ENCODE assay signal across 15 cellular contexts in the genomic region with DNA sequence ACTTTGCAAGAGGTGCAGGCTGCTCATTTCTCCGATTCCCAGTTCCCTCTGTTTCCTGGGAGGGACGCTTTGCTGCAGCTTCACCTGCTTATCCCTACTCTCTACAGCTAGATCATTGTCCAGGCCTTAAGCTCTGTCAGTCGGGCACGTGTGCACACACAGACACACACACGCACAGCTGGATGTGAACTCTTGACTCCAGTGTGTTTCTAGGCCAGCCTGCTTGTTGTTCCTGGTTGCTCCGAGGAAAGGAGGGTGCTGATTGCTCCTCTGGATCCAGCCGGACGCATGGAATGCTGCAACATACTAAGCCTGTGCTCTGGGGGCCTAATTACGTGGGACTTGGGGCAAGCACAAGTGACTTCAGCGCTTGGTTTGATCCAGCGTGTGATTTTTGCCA. TPM values are rescaled to one million over a fixed set of nuclear protein-coding genes. Genes with fewer than 3 reads are reported as not detected.
DNase-seq lines count a peak whose midpoint lies in the region; ATAC-seq and TF ChIP-seq lines count a peak whose summit lies in the region.
"Had no signal": no experiment of that assay in that cellular context is flagged by ENCODE, and none has a peak within 500 bp of the region (broad histone marks: within the 10 kb centered on the region; RNA-seq: fewer than 3 reads in every experiment).

No MANE protein-coding gene starts in this region.

- no peak overlapping the region for H3K4me3 Mint-ChIP-seq in stimulated activated memory B cell treated with anti-CD40 and anti-IgM and Interleukin-4, amounts not matched to agents 10 μg/mL and 1 μg/mL and 100 μg/mL, for 72 hours

- H3K4me3 ChIP-seq in ascending aorta (peak overlapping the region in 1 of 2 donors; percentile 4), cardiac muscle cell (no peak overlapping the region), mesendoderm (ENCODE audit: low read length) (no peak overlapping the region), thoracic aorta (no peak overlapping the region)
- H3K4me3 ChIP-seq: BLaER1, Peyer's patch had no signal

- intact Hi-C loops in ascending aorta (cut with DNase I), result loop anchor here (1.0 kb wide), 1 partner anchor 19 kb away; no protein-coding TSS in a partner anchor

- DNase-seq in ascending aorta (ENCODE audit: low spot score in 2 of 2) (peak in 1 of 2 donors; percentile 77), cardiac muscle cell (ENCODE audit: low read depth in 1 of 2, low spot score in 1 of 2) (no peak), mesendoderm (no peak), thoracic aorta (ENCODE audit: low spot score) (no peak), caudate nucleus (lab: John Stamatoyannopoulos, UW) (no peak), dermis blood vessel endothelial cell (no peak)
- DNase-seq: activated T-cell treated with anti-CD3 and anti-CD28 coated beads, Interleukin-2, amount 50 U/mL, for 1 hour; KBM-7; NCI-H1417; NCI-H524 had no signal

- H3K79me1 ChIP-seq in mesendoderm (ENCODE audit: low read length), result peaks cover 34% of the 10 kb centered on the region

- H3K4me1 ChIP-seq in ascending aorta, result peaks cover 4 to 51% of the 10 kb centered on the region in 2 donors
- H3K4me1 ChIP-seq in cardiac muscle cell (ENCODE audit: low read depth), result peaks cover 57% of the 10 kb centered on the region
- peaks cover 19% of the 10 kb centered on the region for H3K4me1 ChIP-seq in mesendoderm (ENCODE audit: control insufficient read depth, low read depth, low read length)
- peaks cover 30 to 92% of the 10 kb centered on the region in 2 donors for H3K4me1 ChIP-seq in thoracic aorta (ENCODE audit: control insufficient read depth in 1 of 2, low read depth in 2 of 2)

- H4K5ac ChIP-seq in mesendoderm (ENCODE audit: low read length), result no peak overlapping the region

- H3K9me3 ChIP-seq in ascending aorta, result no peaks in the 10 kb centered on the region
- H3K9me3 ChIP-seq in cardiac muscle cell (ENCODE audit: low read depth), result no peaks in the 10 kb centered on the region
- H3K9me3 ChIP-seq in thoracic aorta, result no peaks in the 10 kb centered on the region
- H3K9me3 ChIP-seq: BLaER1, Peyer's patch had no signal

- H3K4me1 Mint-ChIP-seq in stimulated activated memory B cell treated with anti-CD40 and anti-IgM and Interleukin-4, amounts not matched to agents 10 μg/mL and 1 μg/mL and 100 μg/mL, for 72 hours, result peaks cover 21% of the 10 kb centered on the region

- no peak overlapping the region for H3K18ac ChIP-seq in mesendoderm (ENCODE audit: low read length)

- H3K79me2 ChIP-seq in mesendoderm (ENCODE audit: control insufficient read depth, insufficient read depth, low read length), result peaks cover 82% of the 10 kb centered on the region

- H3K9ac ChIP-seq in mesendoderm (ENCODE audit: low read length), result no peak overlapping the region
- H3K9ac ChIP-seq: BLaER1 had no signal

- no peak overlapping the region for H3K4ac ChIP-seq in mesendoderm (ENCODE audit: low read depth, low read length)

- no peaks in the 10 kb centered on the region for H3K36me3 Mint-ChIP-seq in stimulated activated memory B cell treated with anti-CD40 and anti-IgM and Interleukin-4, amounts not matched to agents 10 μg/mL and 1 μg/mL and 100 μg/mL, for 72 hours

- TF ChIP-seq CTCF in ascending aorta (IDR thresholded peaks at IDR 0.05) (no peak), cardiac muscle cell (IDR thresholded peaks at IDR 0.05; ENCODE audit: low read depth, low read length) (no peak), thoracic aorta (IDR thresholded peaks at IDR 0.05) (no peak)

- no peak overlapping the region for H3K4me2 ChIP-seq in mesendoderm (ENCODE audit: low read length)
- H3K4me2 ChIP-seq: BLaER1 had no signal

- no CpG with 5 or more reads among the region's 11 CpGs for WGBS in mesendoderm (ENCODE audit: extremely low coverage, insufficient coverage, low lambda C conversion rate)

- H2BK15ac ChIP-seq in mesendoderm (replicated peaks; ENCODE audit: low read depth), result no peak overlapping the region

- no peak overlapping the region for H2BK120ac ChIP-seq in mesendoderm (ENCODE audit: low read depth, low read length)

- H4K8ac ChIP-seq in mesendoderm (ENCODE audit: low read depth, low read length), result no peak overlapping the region

- peak overlapping the region; percentile 43 for H3K56ac ChIP-seq in mesendoderm (ENCODE audit: low read length)

- H3K23ac ChIP-seq in mesendoderm (ENCODE audit: low read length), result no peak overlapping the region

- H3K9me3 Mint-ChIP-seq in stimulated activated memory B cell treated with anti-CD40 and anti-IgM and Interleukin-4, amounts not matched to agents 10 μg/mL and 1 μg/mL and 100 μg/mL, for 72 hours, result no peaks in the 10 kb centered on the region

- ATAC-seq in thoracic aorta (ENCODE audit: insufficient number of reproducible peaks, low FRiP score, low read depth) (no peak), GM18520 (IDR thresholded peaks at IDR 0.05; ENCODE audit: unreplicated experiment) (no peak)
- ATAC-seq in stimulated activated memory B cell treated with anti-CD40 and anti-IgM and Interleukin-4, amounts not matched to agents 10 μg/mL and 1 μg/mL and 100 μg/mL, for 72 hours, result no peak

- H2BK5ac ChIP-seq in mesendoderm (ENCODE audit: low read length), result peak overlapping the region; percentile 5

- no peak overlapping the region for H2AK5ac ChIP-seq in mesendoderm (ENCODE audit: low read length)

- H3K27me3 ChIP-seq in ascending aorta, result no peaks in the 10 kb centered on the region
- no peaks in the 10 kb centered on the region for H3K27me3 ChIP-seq in cardiac muscle cell
- H3K27me3 ChIP-seq in mesendoderm (ENCODE audit: insufficient read depth, low read length, poor library complexity), result no peaks in the 10 kb centered on the region
- no peaks in the 10 kb centered on the region for H3K27me3 ChIP-seq in thoracic aorta (replicated peaks; ENCODE audit: insufficient read depth)
- H3K27me3 ChIP-seq: BLaER1, Peyer's patch had no signal

- no peaks in the 10 kb centered on the region for H3K27me3 Mint-ChIP-seq in stimulated activated memory B cell treated with anti-CD40 and anti-IgM and Interleukin-4, amounts not matched to agents 10 μg/mL and 1 μg/mL and 100 μg/mL, for 72 hours

- H3K36me3 ChIP-seq in ascending aorta, result no peaks in the 10 kb centered on the region
- H3K36me3 ChIP-seq in cardiac muscle cell, result no peaks in the 10 kb centered on the region
- H3K36me3 ChIP-seq in mesendoderm (ENCODE audit: control insufficient read depth, insufficient read depth, low read length), result no peaks in the 10 kb centered on the region
- no peaks in the 10 kb centered on the region for H3K36me3 ChIP-seq in thoracic aorta
- H3K36me3 ChIP-seq: BLaER1, Peyer's patch had no signal

- H3K27ac Mint-ChIP-seq in stimulated activated memory B cell treated with anti-CD40 and anti-IgM and Interleukin-4, amounts not matched to agents 10 μg/mL and 1 μg/mL and 100 μg/mL, for 72 hours, result no peak overlapping the region
- H3K27ac Mint-ChIP-seq: progenitor cell of endocrine pancreas had no signal

- H3K27ac ChIP-seq in ascending aorta (peak overlapping the region; percentile 72 to 87), cardiac muscle cell (peak overlapping the region; percentile 94), mesendoderm (ENCODE audit: low read depth, low read length) (no peak overlapping the region), thoracic aorta (peak overlapping the region; percentile 73 to 90), caudate nucleus (ENCODE audit: low read depth, low read length) (no peak overlapping the region)
- H3K27ac ChIP-seq: BLaER1 had no signal

RNA-seq across cellular contexts. Expression of a gene that starts 19.7 kb away (rescaled TPM):
- 49.1 TPM for total RNA-seq in ascending aorta
- total RNA-seq in cardiac muscle cell, result 35.4 and 40.4 TPM in 2 replicates
- polyA plus RNA-seq in cardiac muscle cell, result 23.8 and 25.5 TPM in 2 replicates
- polyA plus RNA-seq in mesendoderm (2013, experiment 1 of 2), result 12.2 TPM
- 11.9 TPM for polyA plus RNA-seq in mesendoderm (2013, experiment 2 of 2)
- total RNA-seq in thoracic aorta, result 10 to 100 TPM; 17.2 to 23.1 TPM
- total RNA-seq in dermis blood vessel endothelial cell, result 2.6 and 3.2 TPM in 2 replicates

Comparison
In these comparisons a context has a peak if more than half of its experiments do, and no peak if none do; other contexts are left out.
1. H3K27ac ChIP-seq: peak in ascending aorta (2 of 2), cardiac muscle cell (single experiment) and thoracic aorta (2 of 2); none in mesendoderm (single experiment) and caudate nucleus (single experiment).